ENCODE assay signal across 9 cellular contexts in genomic region chr3:101809178-101810022, GRCh38. TPM values are rescaled to one million over a fixed set of nuclear protein-coding genes. Genes with fewer than 3 reads are reported as not detected.
A peak's percentile ranks its signal among the peaks of the same experiment; 100 is the strongest.
DNase-seq lines count a peak whose midpoint lies in the region; ATAC-seq, FAIRE-seq and TF ChIP-seq lines count a peak whose summit lies in the region.
"Had no signal": no experiment of that assay in that cellular context is flagged by ENCODE, and none has a peak within 500 bp of the region (broad histone marks: within the 10 kb centered on the region; RNA-seq: fewer than 3 reads in every experiment).

No MANE protein-coding gene starts in this region.

- no peak overlapping the region for H3K4ac ChIP-seq in neuronal stem cell (ENCODE audit: low read length)

- no peak overlapping the region for H2BK12ac ChIP-seq in neuronal stem cell (ENCODE audit: low read length)

- no peak overlapping the region for H2AK5ac ChIP-seq in neuronal stem cell (ENCODE audit: low read depth, low read length)

- H2BK5ac ChIP-seq in neuronal stem cell (ENCODE audit: low read length): no peak overlapping the region

- H2BK120ac ChIP-seq in neuronal stem cell (ENCODE audit: low read depth, low read length): no peak overlapping the region

- H3K27ac Mint-ChIP-seq in CD4-positive, CD25-positive, alpha-beta regulatory T cell: peak overlapping the region; percentile 27 to 71 (median 63)

- no peaks in the 10 kb centered on the region for H3K27me3 Mint-ChIP-seq in CD4-positive, CD25-positive, alpha-beta regulatory T cell

- H2BK15ac ChIP-seq in neuronal stem cell (ENCODE audit: low read length): no peak overlapping the region

- no peak overlapping the region for H4K91ac ChIP-seq in neuronal stem cell (ENCODE audit: low read depth, low read length, poor library complexity)

- H3K4me1 ChIP-seq in CD4-positive, CD25-positive, alpha-beta regulatory T cell (ENCODE audit: control insufficient read depth, insufficient read depth, low read length, poor library complexity, severe bottlenecking): peaks cover 16% of the 10 kb centered on the region
- H3K4me1 ChIP-seq in fibroblast of lung (ENCODE audit: control insufficient read depth, extremely low read depth, insufficient read depth, low read length): peaks cover 2% of the 10 kb centered on the region
- H3K4me1 ChIP-seq in neuronal stem cell (ENCODE audit: control insufficient read depth in 2 of 2, insufficient read depth in 1 of 2, low read depth in 1 of 2, low read length in 2 of 2): peaks cover 0 to 3% of the 10 kb centered on the region in 2 donors

- H3K9ac ChIP-seq in fibroblast of lung (ENCODE audit: insufficient read depth, low read length): no peak overlapping the region
- no peak overlapping the region for H3K9ac ChIP-seq in neuronal stem cell (ENCODE audit: low read depth, low read length, poor library complexity)

- no peak overlapping the region for H3K18ac ChIP-seq in neuronal stem cell (ENCODE audit: low read length)

- no peak overlapping the region for H3K4me3 Mint-ChIP-seq in CD4-positive, CD25-positive, alpha-beta regulatory T cell

- DNase-seq in CD4-positive, CD25-positive, alpha-beta regulatory T cell: peak; percentile 15 to 68 (median 56)
- DNase-seq in GM18507 (ENCODE audit: extremely low spot score, insufficient read length, low read depth) (no peak), MV-4-11 (lab: John Stamatoyannopoulos, UW) (peak; percentile 66), fibroblast of lung (ENCODE audit: low read depth in 2 of 2) (peak; percentile 41 to 65), neuronal stem cell (ENCODE audit: low spot score) (peak; percentile 36), amniotic stem cell (lab: John Stamatoyannopoulos, UW) (no peak)

- H3K9me3 ChIP-seq in CD4-positive, CD25-positive, alpha-beta regulatory T cell (ENCODE audit: control insufficient read depth in 2 of 2, low read length in 2 of 2): no peaks in the 10 kb centered on the region
- H3K9me3 ChIP-seq in fibroblast of lung (ENCODE audit: control insufficient read depth, insufficient read depth, low read depth, low read length) (no peaks in the 10 kb centered on the region), neuronal stem cell (replicated peaks in 1 of 2; ENCODE audit: control insufficient read depth in 2 of 2, insufficient read depth in 1 of 2, low read depth in 1 of 2, low read length in 2 of 2) (no peaks in the 10 kb centered on the region)

- H3K79me2 ChIP-seq in fibroblast of lung (ENCODE audit: control insufficient read depth, insufficient read depth, low read length): no peaks in the 10 kb centered on the region

- H3K27me3 ChIP-seq in CD4-positive, CD25-positive, alpha-beta regulatory T cell (ENCODE audit: control insufficient read depth, insufficient read depth, low read length): no peaks in the 10 kb centered on the region
- no peaks in the 10 kb centered on the region for H3K27me3 ChIP-seq in fibroblast of lung (ENCODE audit: control insufficient read depth, insufficient read depth, low read length)
- no peaks in the 10 kb centered on the region for H3K27me3 ChIP-seq in neuronal stem cell (ENCODE audit: control insufficient read depth in 3 of 3, insufficient read depth in 3 of 3, low read depth in 1 of 3, low read length in 3 of 3)

- H3K79me1 ChIP-seq in neuronal stem cell (ENCODE audit: low read depth, low read length): no peaks in the 10 kb centered on the region

- H3K36me3 ChIP-seq in CD4-positive, CD25-positive, alpha-beta regulatory T cell (ENCODE audit: control insufficient read depth, insufficient read depth, low read length): peaks cover 27% of the 10 kb centered on the region
- H3K36me3 ChIP-seq in fibroblast of lung (ENCODE audit: control insufficient read depth, insufficient read depth, low read length) (no peaks in the 10 kb centered on the region), neuronal stem cell (replicated peaks in 1 of 2; ENCODE audit: control insufficient read depth in 2 of 2, insufficient read depth in 2 of 2, low read length in 2 of 2) (peaks cover 0 to 3% of the 10 kb centered on the region in 2 donors)

- no peak overlapping the region for H3K4me3 ChIP-seq in CD4-positive, CD25-positive, alpha-beta regulatory T cell (ENCODE audit: low read depth, low read length)
- H3K4me3 ChIP-seq in fibroblast of lung (replicated peaks in 1 of 4; ENCODE audit: control extremely low read depth in 1 of 4, insufficient read depth in 1 of 4, low read depth in 3 of 4, low read length in 4 of 4) (no peak overlapping the region), neuronal stem cell (ENCODE audit: low read length in 2 of 2) (no peak overlapping the region)

- no peaks in the 10 kb centered on the region for H4K20me1 ChIP-seq in fibroblast of lung (ENCODE audit: control insufficient read depth, extremely low read depth, insufficient read depth, low read length)

- peaks cover 22% of the 10 kb centered on the region for H3K36me3 Mint-ChIP-seq in CD4-positive, CD25-positive, alpha-beta regulatory T cell

- H3K9me3 Mint-ChIP-seq in CD4-positive, CD25-positive, alpha-beta regulatory T cell: no peaks in the 10 kb centered on the region

- H3K27ac ChIP-seq in CD4-positive, CD25-positive, alpha-beta regulatory T cell (ENCODE audit: insufficient read depth, low read length, poor library complexity, severe bottlenecking): no peak overlapping the region
- H3K27ac ChIP-seq in VCaP (peak overlapping the region; percentile 8; the same call in 1 of the 2 replicates), fibroblast of lung (ENCODE audit: insufficient read depth, low read length) (no peak overlapping the region), neuronal stem cell (replicated peaks; ENCODE audit: low read length) (no peak overlapping the region)

- no peak overlapping the region for H3K23ac ChIP-seq in neuronal stem cell (ENCODE audit: low read depth, low read length, poor library complexity)

- peaks cover 22 to 55% (median 52%) of the 10 kb centered on the region in 4 donors for H3K4me1 Mint-ChIP-seq in CD4-positive, CD25-positive, alpha-beta regulatory T cell

- peak; percentile 96 for FAIRE-seq in GM18507 (lab: Jason Lieb, UNC)
- FAIRE-seq: TTC549 had no signal

- H3K14ac ChIP-seq in neuronal stem cell (ENCODE audit: low read length): no peak overlapping the region

- ATAC-seq in CD4-positive, CD25-positive, alpha-beta regulatory T cell (ENCODE audit: low read depth in 2 of 2): peak in 1 of 2 donors; percentile 61
- ATAC-seq in HG03342 (IDR thresholded peaks at IDR 0.05; ENCODE audit: unreplicated experiment): no peak

- no peak overlapping the region for H2AFZ ChIP-seq in fibroblast of lung (ENCODE audit: low read length)
- H2AFZ ChIP-seq in neuronal stem cell (ENCODE audit: low read length): no peak overlapping the region

- TF ChIP-seq CTCF in VCaP (conservative IDR thresholded peaks at IDR 0.05) (peak; percentile 66), fibroblast of lung (conservative IDR thresholded peaks at IDR 0.05 in 1 of 2, IDR thresholded peaks at IDR 0.05 in 1 of 2; ENCODE audit: low read depth in 1 of 2, low read length in 2 of 2) (peak; percentile 63 to 71)

- H3K4me2 ChIP-seq in fibroblast of lung (ENCODE audit: extremely low read depth, insufficient read depth, low read length) (no peak overlapping the region), neuronal stem cell (ENCODE audit: insufficient read depth, low read length, poor library complexity, severe bottlenecking) (no peak overlapping the region)

- no peak overlapping the region for H4K8ac ChIP-seq in neuronal stem cell (ENCODE audit: low read depth, low read length)

RNA-seq across cellular contexts. Expression of gene NXPE3, which starts 30.4 kb away (rescaled TPM):
- total RNA-seq in CD4-positive, CD25-positive, alpha-beta regulatory T cell: 37.9 TPM
- 10 to 100 TPM; 38.3 to 43.2 (median 42.4) TPM for polyA plus RNA-seq in CD4-positive, CD25-positive, alpha-beta regulatory T cell
- total RNA-seq in fibroblast of lung: 16.4 and 26.9 TPM in 2 replicates
- polyA plus RNA-seq in fibroblast of lung: 27.9 and 32.5 TPM in 2 replicates
- 14.1 and 19.8 TPM in 2 replicates for polyA plus RNA-seq in fibroblast of lung (2012)
- polyA minus RNA-seq in fibroblast of lung (ENCODE audit: low replicate concordance): 30.7 and 33.7 TPM in 2 replicates
- polyA plus RNA-seq in neuronal stem cell (2013, experiment 1 of 2): 11.2 TPM
- polyA plus RNA-seq in neuronal stem cell (2013, experiment 2 of 2): 11.8 TPM

RNA-seq across cellular contexts. Expression of gene NFKBIZ, which starts 39.9 kb away (rescaled TPM):
- total RNA-seq in CD4-positive, CD25-positive, alpha-beta regulatory T cell: 637 TPM
- polyA plus RNA-seq in CD4-positive, CD25-positive, alpha-beta regulatory T cell: 10 to 100 TPM; 15.2 to 28.2 (median 21.6) TPM
- 15.4 and 38.8 TPM in 2 replicates for total RNA-seq in fibroblast of lung
- 14.7 and 21.3 TPM in 2 replicates for polyA plus RNA-seq in fibroblast of lung
- polyA plus RNA-seq in fibroblast of lung (2012): 6.1 and 9.5 TPM in 2 replicates
- 8.8 and 25.1 TPM in 2 replicates for polyA minus RNA-seq in fibroblast of lung (ENCODE audit: low replicate concordance)
- 5.5 TPM for polyA plus RNA-seq in neuronal stem cell (2013, experiment 1 of 2)
- polyA plus RNA-seq in neuronal stem cell (2013, experiment 2 of 2): 6.6 TPM

Comparison
In these comparisons a context has a peak if more than half of its experiments do, and no peak if none do; other contexts are left out.
1. DNase-seq: peak in CD4-positive, CD25-positive, alpha-beta regulatory T cell (3 of 3), MV-4-11 (single experiment), fibroblast of lung (2 of 2) and neuronal stem cell (single experiment); none in GM18507 (single experiment) and amniotic stem cell (single experiment).
2. RNA of gene NFKBIZ, which starts 39.9 kb away (total RNA-seq): 637 TPM in CD4-positive, CD25-positive, alpha-beta regulatory T cell (single experiment); 15.4 to 38.8 TPM in fibroblast of lung; every median in the first group is over 10 times any median in the second.